In genomic region chr1:173205146-173206051, GRCh38 we compare ENCODE assay signal across 9 cellular contexts. TPM values are rescaled to one million over a fixed set of nuclear protein-coding genes. Genes with fewer than 3 reads are reported as not detected.
A peak's percentile ranks its signal among the peaks of the same experiment; 100 is the strongest.
DNase-seq lines count a peak whose midpoint lies in the region; ATAC-seq, FAIRE-seq and TF ChIP-seq lines count a peak whose summit lies in the region.
"Had no signal": no experiment of that assay in that cellular context is flagged by ENCODE, and none has a peak within 500 bp of the region (broad histone marks: within the 10 kb centered on the region; RNA-seq: fewer than 3 reads in every experiment).

No MANE protein-coding gene starts in this region.

- TF ChIP-seq CTCF in foreskin keratinocyte (conservative IDR thresholded peaks at IDR 0.05), result no peak

- no peak for ATAC-seq in foreskin keratinocyte

- intact Hi-C loops in activated CD4-positive, alpha-beta T cell treated with anti-CD3 and anti-CD28 coated beads, Interleukin-2, amount 10 ng/mL, durations not matched to agents 24 days and 14 days (cut with micrococcal nuclease), result loop anchor here (2.0 to 5.0 kb wide), 3 partner anchors 92 to 387 kb away; no protein-coding TSS in a partner anchor

- H3K4me3 Mint-ChIP-seq in activated CD4-positive, alpha-beta T cell treated with anti-CD3 and anti-CD28 coated beads, Interleukin-2, amount 10 ng/mL, durations not matched to agents 24 days and 14 days, result peak overlapping the region; percentile 67

- peak overlapping the region; percentile 68 for H3K27ac Mint-ChIP-seq in activated CD4-positive, alpha-beta T cell treated with anti-CD3 and anti-CD28 coated beads, Interleukin-2, amount 10 ng/mL, durations not matched to agents 24 days and 14 days

- no peaks in the 10 kb centered on the region for H3K27me3 ChIP-seq in foreskin keratinocyte

- H3K4me1 Mint-ChIP-seq in activated CD4-positive, alpha-beta T cell treated with anti-CD3 and anti-CD28 coated beads, Interleukin-2, amount 10 ng/mL, durations not matched to agents 24 days and 14 days, result peaks cover 34% of the 10 kb centered on the region

- H3K9me3 Mint-ChIP-seq in activated CD4-positive, alpha-beta T cell treated with anti-CD3 and anti-CD28 coated beads, Interleukin-2, amount 10 ng/mL, durations not matched to agents 24 days and 14 days, result no peaks in the 10 kb centered on the region

- H3K27ac ChIP-seq in foreskin keratinocyte, result no peak overlapping the region

- peaks cover 17% of the 10 kb centered on the region for H3K4me1 ChIP-seq in foreskin keratinocyte

- H3K36me3 Mint-ChIP-seq in activated CD4-positive, alpha-beta T cell treated with anti-CD3 and anti-CD28 coated beads, Interleukin-2, amount 10 ng/mL, durations not matched to agents 24 days and 14 days (ENCODE audit: low read depth), result no peaks in the 10 kb centered on the region

- H3K27me3 Mint-ChIP-seq in activated CD4-positive, alpha-beta T cell treated with anti-CD3 and anti-CD28 coated beads, Interleukin-2, amount 10 ng/mL, durations not matched to agents 24 days and 14 days, result peaks cover 32% of the 10 kb centered on the region

- peak; percentile 4 for DNase-seq in stimulated activated CD4-positive, alpha-beta T cell treated with anti-CD3 and anti-CD28 coated beads, Interleukin-2, amount 100 ng/mL, for 4 hours (ENCODE audit: low read depth)
- DNase-seq in stimulated activated CD4-positive, alpha-beta T cell treated with anti-CD3 and anti-CD28 coated beads, Interleukin-4, amount 100 ng/mL, for 4 hours, result no peak
- DNase-seq in activated CD4-positive, alpha-beta T cell treated with anti-CD3 and anti-CD28 coated beads, Interleukin-2, amount 10 ng/mL, durations not matched to agents 24 days and 14 days, result peak; percentile 71
- DNase-seq in foreskin keratinocyte (peak; percentile 49 to 60), urothelium cell line (ENCODE audit: low spot score) (peak; percentile 14), NCI-H2081 (lab: John Stamatoyannopoulos, UW) (no peak), RKO (ENCODE audit: low spot score) (no peak), superior temporal gyrus (ENCODE audit: extremely low spot score) (no peak)
- DNase-seq: NCI-H187 treated with DMSO at 0.1 percent for 48 hours had no signal

- no peak for FAIRE-seq in urothelium cell line (lab: Jason Lieb, UNC)

RNA-seq across cellular contexts. Expression of gene TNFSF4, which starts 1.7 kb away (rescaled TPM):
- 1.7 and 1.9 TPM in 2 replicates for total RNA-seq in activated CD4-positive, alpha-beta T cell treated with anti-CD3 and anti-CD28 coated beads, Interleukin-2, amount 10 ng/mL, durations not matched to agents 24 days and 14 days
- total RNA-seq in foreskin keratinocyte, result 0.35 and 0.75 TPM in 2 replicates
- polyA plus RNA-seq in foreskin keratinocyte, result 0.25 and 0.38 TPM in 2 replicates

Comparison
In these comparisons a context has a peak if more than half of its experiments do, and no peak if none do; other contexts are left out.
1. DNase-seq: peak in stimulated activated CD4-positive, alpha-beta T cell treated with anti-CD3 and anti-CD28 coated beads, Interleukin-2, amount 100 ng/mL, for 4 hours (single experiment), activated CD4-positive, alpha-beta T cell treated with anti-CD3 and anti-CD28 coated beads, Interleukin-2, amount 10 ng/mL, durations not matched to agents 24 days and 14 days (single experiment), foreskin keratinocyte (2 of 2) and urothelium cell line (single experiment); none in stimulated activated CD4-positive, alpha-beta T cell treated with anti-CD3 and anti-CD28 coated beads, Interleukin-4, amount 100 ng/mL, for 4 hours (0 of 2), NCI-H2081 (0 of 2), RKO (single experiment) and superior temporal gyrus (single experiment).